16 cellular contexts compared by ENCODE assay signal in the genomic region with DNA sequence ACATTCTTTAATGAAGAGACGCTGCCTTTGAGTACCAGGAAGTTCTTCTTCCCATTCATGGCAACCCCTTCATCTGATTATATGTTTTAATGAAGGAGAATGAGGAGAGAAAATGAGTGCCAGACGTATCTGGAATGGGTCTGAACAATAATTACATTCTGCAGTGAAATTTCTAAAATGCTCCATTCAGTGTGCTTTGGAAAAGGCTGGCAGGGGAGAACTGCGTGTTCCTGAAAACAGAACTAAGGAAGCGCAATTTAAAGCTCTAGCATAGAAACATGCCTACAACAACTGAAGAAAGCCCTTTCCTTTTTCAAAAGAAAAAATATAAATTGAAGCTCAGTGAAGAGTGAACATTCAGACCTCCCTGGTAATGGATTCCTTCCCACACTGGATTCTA. TPM values are rescaled to one million over a fixed set of nuclear protein-coding genes. Genes with fewer than 3 reads are reported as not detected.
DNase-seq lines count a peak whose midpoint lies in the region; ATAC-seq and TF ChIP-seq lines count a peak whose summit lies in the region.
"Had no signal": no experiment of that assay in that cellular context is flagged by ENCODE, and none has a peak within 500 bp of the region (broad histone marks: within the 10 kb centered on the region; RNA-seq: fewer than 3 reads in every experiment).

No MANE protein-coding gene starts in this region.

- peaks cover under 1% of the 10 kb centered on the region for H3K27me3 Mint-ChIP-seq in endodermal cell (ENCODE audit: insufficient read depth)
- peaks cover 8% of the 10 kb centered on the region for H3K27me3 Mint-ChIP-seq in mesothelial cell of epicardium (ENCODE audit: low read depth)

- no peak for ATAC-seq in GM21737 (IDR thresholded peaks at IDR 0.05; ENCODE audit: unreplicated experiment)

- H3K4me3 Mint-ChIP-seq in endodermal cell, result no peak overlapping the region
- no peak overlapping the region for H3K4me3 Mint-ChIP-seq in mesothelial cell of epicardium
- H3K4me3 Mint-ChIP-seq: CD4-positive, CD25-positive, alpha-beta regulatory T cell; CD8-positive, alpha-beta memory T cell; H9 had no signal

- H3K27ac ChIP-seq in endodermal cell (ENCODE audit: low read depth, low read length) (no peak overlapping the region), temporal lobe (ENCODE audit: low read depth, low read length) (peak overlapping the region; percentile 13), right atrium auricular region (no peak overlapping the region)

- peaks cover 13% of the 10 kb centered on the region for H3K9me3 Mint-ChIP-seq in endodermal cell
- peaks cover 3% of the 10 kb centered on the region for H3K9me3 Mint-ChIP-seq in mesothelial cell of epicardium

- H3K36me3 ChIP-seq in endodermal cell (ENCODE audit: control insufficient read depth, insufficient read depth, low read length) (no peaks in the 10 kb centered on the region), right atrium auricular region (no peaks in the 10 kb centered on the region)
- H3K36me3 ChIP-seq: BE2C had no signal

- 77 to 96% methylated on average over 3 to 4 of the region's 4 CpGs for WGBS in endodermal cell (ENCODE audit: insufficient coverage in 1 of 2, insufficient read length in 1 of 2), 2 experiments

- H3K36me3 Mint-ChIP-seq in endodermal cell (ENCODE audit: low read depth) (no peaks in the 10 kb centered on the region), mesothelial cell of epicardium (no peaks in the 10 kb centered on the region)
- H3K36me3 Mint-ChIP-seq: CD4-positive, CD25-positive, alpha-beta regulatory T cell; CD8-positive, alpha-beta memory T cell had no signal

- no peak overlapping the region for H3K9ac ChIP-seq in endodermal cell (ENCODE audit: extremely low read depth, low read length, poor library complexity, severe bottlenecking)

- H3K27ac Mint-ChIP-seq in endodermal cell, result no peak overlapping the region
- H3K27ac Mint-ChIP-seq in mesothelial cell of epicardium, result no peak overlapping the region
- H3K27ac Mint-ChIP-seq: CD4-positive, CD25-positive, alpha-beta regulatory T cell had no signal

- H3K4me1 ChIP-seq in endodermal cell (ENCODE audit: control insufficient read depth, insufficient read depth, low read length) (peaks cover 29% of the 10 kb centered on the region), right atrium auricular region (peaks cover 0 to 9% of the 10 kb centered on the region in 2 donors)

- DNase-seq in SK-N-DZ (ENCODE audit: low spot score), result peak; percentile 23
- no peak for DNase-seq in endodermal cell
- DNase-seq in middle frontal gyrus (ENCODE audit: extremely low spot score, low spot score), result peak; percentile 32
- no peak for DNase-seq in right atrium auricular region (ENCODE audit: low spot score)
- DNase-seq in mesothelial cell of epicardium (ENCODE audit: low spot score in 2 of 2, unreplicated experiment in 2 of 2), result no peak
- DNase-seq: BE2C; C1 segment of cervical spinal cord; CD4-positive, CD25-positive, alpha-beta regulatory T cell; CD8-positive, alpha-beta memory T cell; COR-L47; H9 had no signal

- peaks cover 16% of the 10 kb centered on the region for H3K9me3 ChIP-seq in endodermal cell (ENCODE audit: control insufficient read depth, low read length)
- no peaks in the 10 kb centered on the region for H3K9me3 ChIP-seq in right atrium auricular region
- H3K9me3 ChIP-seq: BE2C had no signal

- TF ChIP-seq CTCF in endodermal cell (conservative IDR thresholded peaks at IDR 0.05) (no peak), right atrium auricular region (IDR thresholded peaks at IDR 0.05) (no peak), mesothelial cell of epicardium (IDR thresholded peaks at IDR 0.05; ENCODE audit: unreplicated experiment) (no peak)

- H3K27me3 ChIP-seq in endodermal cell (ENCODE audit: control insufficient read depth, insufficient read depth, low read length, poor library complexity, severe bottlenecking) (no peaks in the 10 kb centered on the region), right atrium auricular region (no peaks in the 10 kb centered on the region)
- H3K27me3 ChIP-seq: BE2C had no signal

- peaks cover 52% of the 10 kb centered on the region for H3K4me1 Mint-ChIP-seq in endodermal cell
- peaks cover 10% of the 10 kb centered on the region for H3K4me1 Mint-ChIP-seq in mesothelial cell of epicardium

- H3K4me3 ChIP-seq in endodermal cell (ENCODE audit: low read length) (peak overlapping the region; percentile 31), right atrium auricular region (no peak overlapping the region)

RNA-seq across cellular contexts. Expression of a gene that starts 58.8 kb away (rescaled TPM):
- polyA plus RNA-seq in SK-N-DZ (2014; cell fraction: cytosol; rRNA removed), result not detected in 2 replicates
- polyA plus RNA-seq in SK-N-DZ (2014; cell fraction: nucleus; rRNA removed), result not detected in 2 replicates
- total RNA-seq in endodermal cell (1 to 10 TPM in 1 of 2 donors, under 1 TPM in 1; 0.13 to 1.3 TPM), temporal lobe (not detected), right atrium auricular region (not detected), mesothelial cell of epicardium (not detected in 3 replicates)
- polyA plus RNA-seq in endodermal cell (2013, experiment 1 of 2), result not detected
- polyA plus RNA-seq in endodermal cell (2013, experiment 2 of 2), result not detected
- total RNA-seq: A172; CD4-positive, CD25-positive, alpha-beta regulatory T cell; CD8-positive, alpha-beta memory T cell; H1; H9; HT-29 had no signal
- polyA plus RNA-seq: CD4-positive, CD25-positive, alpha-beta regulatory T cell; CD8-positive, alpha-beta memory T cell; H1 had no signal

Comparison
In these comparisons a context has a peak if more than half of its experiments do, and no peak if none do; other contexts are left out.
1. DNase-seq: peak in SK-N-DZ (single experiment) and middle frontal gyrus (single experiment); none in endodermal cell (single experiment), right atrium auricular region (single experiment) and mesothelial cell of epicardium (0 of 2).